In the genomic region with DNA sequence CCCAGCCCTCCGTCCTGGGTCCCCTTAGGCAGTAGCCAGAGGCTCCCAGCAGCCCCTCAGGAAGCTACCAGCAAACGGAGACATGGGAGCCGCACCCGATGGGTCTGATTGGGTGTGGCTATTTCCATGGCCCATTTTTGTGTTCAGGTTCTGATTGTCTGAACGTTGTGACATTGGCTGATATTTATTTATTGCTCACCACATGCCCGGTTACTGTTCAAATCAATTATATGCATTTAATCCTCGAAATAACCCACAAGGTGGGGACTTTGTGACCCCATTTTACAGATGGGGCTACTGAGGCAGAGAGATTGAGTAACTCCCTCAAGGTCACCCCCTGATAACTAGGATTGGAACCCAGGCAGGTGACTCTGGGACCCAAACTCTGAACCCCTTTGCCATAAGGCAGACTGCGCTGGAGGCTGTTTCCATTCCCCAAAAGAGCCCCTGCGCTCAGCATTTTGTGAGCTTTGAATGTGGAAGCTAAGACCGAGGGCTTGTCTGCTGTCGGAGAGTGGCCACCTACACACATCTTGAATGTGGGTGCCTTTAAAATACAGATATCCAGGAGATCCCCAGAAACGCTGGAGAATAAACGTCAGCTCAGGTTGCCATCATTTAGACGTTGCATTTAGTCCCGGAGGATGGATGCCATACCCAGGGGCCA, we compare ENCODE assay signal across 14 cellular contexts. TPM values are rescaled to one million over a fixed set of nuclear protein-coding genes. Genes with fewer than 3 reads are reported as not detected.
DNase-seq lines count a peak whose midpoint lies in the region; ATAC-seq and TF ChIP-seq lines count a peak whose summit lies in the region.
"Had no signal": no experiment of that assay in that cellular context is flagged by ENCODE, and none has a peak within 500 bp of the region (broad histone marks: within the 10 kb centered on the region; RNA-seq: fewer than 3 reads in every experiment).

No MANE protein-coding gene starts in this region.

- no peaks in the 10 kb centered on the region for H3K9me3 Mint-ChIP-seq in neural crest cell
- H3K9me3 Mint-ChIP-seq: CD4-positive, alpha-beta T cell; H9 had no signal

- DNase-seq in activated effector memory CD4-positive, alpha-beta T cell treated with anti-CD3 and anti-CD28 coated beads, Interleukin-2, amount 50 U/mL, for 16 hours: peak; percentile 45
- no peak for DNase-seq in activated effector memory CD4-positive, alpha-beta T cell treated with Interleukin-2 at 50 U/mL for 16 hours
- DNase-seq in neural crest cell (ENCODE audit: low read depth, low spot score) (no peak), sciatic nerve (ENCODE audit: low spot score) (peak; percentile 21), HPDE6-E6E7 (ENCODE audit: extremely low spot score) (no peak), HCEC 1CT (no peak), GM10266 (ENCODE audit: extremely low spot score) (no peak)
- DNase-seq: AML-193; CD4-positive, alpha-beta T cell; DMS153; DMS79; GDM1; H9 had no signal

- no peaks in the 10 kb centered on the region for H3K36me3 Mint-ChIP-seq in neural crest cell (ENCODE audit: low read depth)

- intact Hi-C loops in sciatic nerve (cut with DNase I): no loop called here

- TF ChIP-seq CTCF in neural crest cell (conservative IDR thresholded peaks at IDR 0.05): no peak
- TF ChIP-seq CTCF in GM10266 (IDR thresholded peaks at IDR 0.05; ENCODE audit: control insufficient read depth, insufficient read depth, low read depth, missing control alignments): no peak

- peak overlapping the region; percentile 29 for H3K4me3 Mint-ChIP-seq in neural crest cell
- H3K4me3 Mint-ChIP-seq: CD4-positive, alpha-beta T cell; H9 had no signal

- no peak for ATAC-seq in sciatic nerve
- ATAC-seq: A549 had no signal

- no peak overlapping the region for H3K27ac Mint-ChIP-seq in neural crest cell (ENCODE audit: unreplicated experiment)
- H3K27ac Mint-ChIP-seq: CD4-positive, alpha-beta T cell; H9 had no signal

- peaks cover 62% of the 10 kb centered on the region for H3K4me1 Mint-ChIP-seq in neural crest cell

- H3K27me3 Mint-ChIP-seq in neural crest cell (ENCODE audit: low read depth): peaks cover 16% of the 10 kb centered on the region

RNA-seq across cellular contexts. Expression of a gene that starts 13.6 kb away (rescaled TPM):
- total RNA-seq in neural crest cell (59.9 and 62.5 TPM in 2 replicates), sciatic nerve (64.1 TPM)

Comparison
In these comparisons a context has a peak if more than half of its experiments do, and no peak if none do; other contexts are left out.
1. DNase-seq: peak in activated effector memory CD4-positive, alpha-beta T cell treated with anti-CD3 and anti-CD28 coated beads, Interleukin-2, amount 50 U/mL, for 16 hours (single experiment) and sciatic nerve (single experiment); none in activated effector memory CD4-positive, alpha-beta T cell treated with Interleukin-2 at 50 U/mL for 16 hours (single experiment), neural crest cell (single experiment), HPDE6-E6E7 (single experiment), HCEC 1CT (single experiment) and GM10266 (single experiment).